ENCODE assay signal across 1 cellular context in the genomic region with DNA sequence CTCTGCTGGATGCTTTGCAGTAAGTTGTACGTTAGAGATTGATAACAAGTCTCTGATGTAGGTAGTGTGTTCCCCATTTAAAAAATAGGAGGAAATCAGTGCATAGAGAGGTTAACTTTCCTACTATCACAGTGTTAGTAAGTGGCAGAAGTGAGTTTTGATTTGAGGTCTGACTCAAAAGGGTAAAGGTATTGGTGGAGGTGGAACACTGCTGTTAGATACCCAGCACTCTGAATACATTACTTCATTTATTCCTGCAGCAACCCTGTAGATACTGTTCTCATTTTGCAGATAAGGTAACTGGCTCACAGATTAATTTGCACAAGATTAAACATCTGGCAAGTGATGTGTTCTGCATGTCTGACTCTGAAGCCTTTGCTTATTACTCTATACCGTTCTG.
TF ChIP-seq lines count a peak whose summit lies in the region.

No MANE protein-coding gene starts in this region.

TF ChIP-seq in IMR-90, 13 proteins besides CTCF, POLR2A, EP300 and RAD21:
- TF ChIP-seq MAZ (IDR thresholded peaks at IDR 0.05; ENCODE audit: borderline replicate concordance, low read depth, low read length) = no peak
- no peak for TF ChIP-seq RCOR1 (IDR thresholded peaks at IDR 0.05; ENCODE audit: insufficient replicate concordance, low read length)
- TF ChIP-seq CHD1 (IDR thresholded peaks at IDR 0.05; ENCODE audit: low read depth, low read length) = no peak
- no peak for TF ChIP-seq BHLHE40 (IDR thresholded peaks at IDR 0.05; ENCODE audit: low read depth, low read length)
- no peak for TF ChIP-seq RFX5 (IDR thresholded peaks at IDR 0.05; ENCODE audit: low read depth, low read length)
- no peak for TF ChIP-seq SMC3 (IDR thresholded peaks at IDR 0.05; ENCODE audit: low read depth, low read length)
- no peak for TF ChIP-seq CEBPB (IDR thresholded peaks at IDR 0.05; ENCODE audit: low read depth, low read length)
- TF ChIP-seq MAFK (IDR thresholded peaks at IDR 0.05; ENCODE audit: low read depth, low read length) = no peak
- TF ChIP-seq FOS (IDR thresholded peaks at IDR 0.05; ENCODE audit: low read depth, low read length) = no peak
- TF ChIP-seq NFE2L2 (IDR thresholded peaks at IDR 0.05; ENCODE audit: low read depth, low read length) = no peak
- no peak for TF ChIP-seq MXI1 (IDR thresholded peaks at IDR 0.05; ENCODE audit: borderline replicate concordance, low read depth, low read length)
- TF ChIP-seq, protein P1, sequence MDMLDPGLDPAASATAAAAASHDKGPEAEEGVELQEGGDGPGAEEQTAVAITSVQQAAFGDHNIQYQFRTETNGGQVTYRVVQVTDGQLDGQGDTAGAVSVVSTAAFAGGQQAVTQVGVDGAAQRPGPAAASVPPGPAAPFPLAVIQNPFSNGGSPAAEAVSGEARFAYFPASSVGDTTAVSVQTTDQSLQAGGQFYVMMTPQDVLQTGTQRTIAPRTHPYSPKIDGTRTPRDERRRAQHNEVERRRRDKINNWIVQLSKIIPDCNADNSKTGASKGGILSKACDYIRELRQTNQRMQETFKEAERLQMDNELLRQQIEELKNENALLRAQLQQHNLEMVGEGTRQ (IDR thresholded peaks at IDR 0.05; ENCODE audit: low read depth, low read length) = no peak
- TF ChIP-seq, protein P2, sequence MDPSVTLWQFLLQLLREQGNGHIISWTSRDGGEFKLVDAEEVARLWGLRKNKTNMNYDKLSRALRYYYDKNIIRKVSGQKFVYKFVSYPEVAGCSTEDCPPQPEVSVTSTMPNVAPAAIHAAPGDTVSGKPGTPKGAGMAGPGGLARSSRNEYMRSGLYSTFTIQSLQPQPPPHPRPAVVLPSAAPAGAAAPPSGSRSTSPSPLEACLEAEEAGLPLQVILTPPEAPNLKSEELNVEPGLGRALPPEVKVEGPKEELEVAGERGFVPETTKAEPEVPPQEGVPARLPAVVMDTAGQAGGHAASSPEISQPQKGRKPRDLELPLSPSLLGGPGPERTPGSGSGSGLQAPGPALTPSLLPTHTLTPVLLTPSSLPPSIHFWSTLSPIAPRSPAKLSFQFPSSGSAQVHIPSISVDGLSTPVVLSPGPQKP (IDR thresholded peaks at IDR 0.05; ENCODE audit: borderline replicate concordance, low read depth, low read length) = no peak
